Comparison of ENCODE assay signal across 27 cellular contexts in the genomic region with DNA sequence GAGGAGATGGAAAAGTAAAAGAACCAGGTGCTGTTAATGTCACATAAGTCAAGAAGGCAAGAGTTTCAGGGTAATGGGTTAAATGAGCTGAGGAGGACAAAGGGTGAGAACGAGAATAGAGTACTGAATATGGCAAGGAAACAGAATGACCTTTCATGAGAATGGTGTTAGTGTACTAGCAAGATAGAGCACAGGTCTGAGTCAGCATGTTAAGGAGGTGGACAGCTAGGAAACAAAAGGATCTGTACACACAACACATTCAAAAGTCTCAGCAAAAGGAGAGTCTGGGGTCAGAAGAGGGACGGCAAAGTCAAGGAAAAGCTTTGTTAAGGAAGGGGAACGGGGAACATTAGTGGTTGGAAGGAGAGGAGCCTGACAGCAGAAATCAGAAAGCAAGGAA. TPM values are rescaled to one million over a fixed set of nuclear protein-coding genes. Genes with fewer than 3 reads are reported as not detected.
A peak's percentile ranks its signal among the peaks of the same experiment; 100 is the strongest.
DNase-seq lines count a peak whose midpoint lies in the region; ATAC-seq, FAIRE-seq and TF ChIP-seq lines count a peak whose summit lies in the region.
"Had no signal": no experiment of that assay in that cellular context is flagged by ENCODE, and none has a peak within 500 bp of the region (broad histone marks: within the 10 kb centered on the region; RNA-seq: fewer than 3 reads in every experiment).

No MANE protein-coding gene starts in this region.

- peak; percentile 81 for FAIRE-seq in K562 (lab: Jason Lieb, UNC)
- peak; percentile 41 for FAIRE-seq in islet of Langerhans (lab: Jason Lieb, UNC)
- FAIRE-seq: GM12892, GM19239 had no signal

- H3K27ac ChIP-seq in K562 (ENCODE audit: extremely low read depth, low read depth, low read length) (peak overlapping the region; percentile 19; the same call in 1 of the 3 replicates), PC-3 (ENCODE audit: low read length) (no peak overlapping the region)

- POLR2A ChIA-PET in activated CD4-positive, alpha-beta T cell treated with anti-CD3 and anti-CD28 coated beads, Interleukin-2, amount 10 ng/mL, durations not matched to agents 7 days and 5 days (lab: Charles Lee): no interaction called here
- POLR2A ChIA-PET in K562 (lab: Yijun Ruan, JAX): interaction anchor here (0.6 to 1.5 kb wide), 5 partner anchors 10 to 190 kb away, joined by 3 to 4 read pairs (median 3); no protein-coding TSS in a partner anchor
- POLR2A ChIA-PET in PC-3 (lab: Charles Lee; ENCODE audit: unreplicated experiment): no interaction called here

- H3K27me3 ChIP-seq in K562 (ENCODE audit: control insufficient read depth in 2 of 2, insufficient read depth in 2 of 2, low read length in 2 of 2) (no peaks in the 10 kb centered on the region), PC-3 (ENCODE audit: low read length) (no peaks in the 10 kb centered on the region)
- H3K27me3 ChIP-seq: BE2C had no signal

- H3K9me3 Mint-ChIP-seq in activated CD4-positive, alpha-beta T cell treated with anti-CD3 and anti-CD28 coated beads, Interleukin-2, amount 10 ng/mL, durations not matched to agents 24 days and 14 days: no peaks in the 10 kb centered on the region
- H3K9me3 Mint-ChIP-seq in activated CD4-positive, alpha-beta T cell treated with anti-CD3 and anti-CD28 coated beads, Interleukin-2, amount 10 ng/mL, durations not matched to agents 7 days and 5 days: no peaks in the 10 kb centered on the region
- H3K9me3 Mint-ChIP-seq: CD8-positive, alpha-beta memory T cell; IgD-negative memory B cell had no signal

- H3K36me3 Mint-ChIP-seq in activated CD4-positive, alpha-beta T cell treated with anti-CD3 and anti-CD28 coated beads, Interleukin-2, amount 10 ng/mL, durations not matched to agents 24 days and 14 days (ENCODE audit: low read depth): peaks cover 47% of the 10 kb centered on the region
- H3K36me3 Mint-ChIP-seq in activated CD4-positive, alpha-beta T cell treated with anti-CD3 and anti-CD28 coated beads, Interleukin-2, amount 10 ng/mL, durations not matched to agents 7 days and 5 days (ENCODE audit: low read depth): peaks cover 26% of the 10 kb centered on the region

- TF ChIP-seq RAD21 in K562 (CRISPR knock-in tag; conservative IDR thresholded peaks at IDR 0.05 in 1 of 2, IDR thresholded peaks at IDR 0.05 in 1 of 2): no peak

- no peaks in the 10 kb centered on the region for H3K27me3 Mint-ChIP-seq in activated CD4-positive, alpha-beta T cell treated with anti-CD3 and anti-CD28 coated beads, Interleukin-2, amount 10 ng/mL, durations not matched to agents 24 days and 14 days
- H3K27me3 Mint-ChIP-seq in activated CD4-positive, alpha-beta T cell treated with anti-CD3 and anti-CD28 coated beads, Interleukin-2, amount 10 ng/mL, durations not matched to agents 7 days and 5 days: no peaks in the 10 kb centered on the region
- H3K27me3 Mint-ChIP-seq: CD8-positive, alpha-beta memory T cell; IgD-negative memory B cell had no signal

- H3K4me3 ChIP-seq in K562 (no peak overlapping the region), PC-3 (ENCODE audit: low read length) (no peak overlapping the region)

- CTCF ChIA-PET in activated CD4-positive, alpha-beta T cell treated with anti-CD3 and anti-CD28 coated beads, Interleukin-2, amount 10 ng/mL, durations not matched to agents 7 days and 5 days (lab: Charles Lee): interaction anchor here (1.3 kb wide), 1 partner anchor 19 kb away, joined by 3 read pairs; no protein-coding TSS in a partner anchor
- CTCF ChIA-PET in K562 (lab: Yijun Ruan, JAX; ENCODE audit: low intra/inter-chr PET ratio): no interaction called here
- CTCF ChIA-PET in PC-3 (lab: Charles Lee): no interaction called here

- H2AFZ ChIP-seq in K562 (ENCODE audit: low read depth, low read length) (no peak overlapping the region), PC-3 (ENCODE audit: low read length) (no peak overlapping the region)

- no peaks in the 10 kb centered on the region for H3K9me1 ChIP-seq in K562 (ENCODE audit: control insufficient read depth, insufficient read depth, low read length)

- no peak for TF ChIP-seq EP300 in K562 (IDR thresholded peaks at IDR 0.05; ENCODE audit: low read length)

- no peak for TF ChIP-seq POLR2A in K562 (conservative IDR thresholded peaks at IDR 0.05)

- intact Hi-C loops in activated CD4-positive, alpha-beta T cell treated with anti-CD3 and anti-CD28 coated beads, Interleukin-2, amount 10 ng/mL, durations not matched to agents 24 days and 14 days (cut with micrococcal nuclease): no loop called here
- intact Hi-C loops in K562 (cut with micrococcal nuclease) (no loop called here), Right ventricle myocardium inferior (cut with DNase I) (no loop called here), PC-3 (cut with micrococcal nuclease) (no loop called here)

- H3K9me3 ChIP-seq in K562 (replicated peaks; ENCODE audit: control insufficient read depth, insufficient read depth, low read depth, low read length): no peaks in the 10 kb centered on the region
- H3K9me3 ChIP-seq in PC-3 (ENCODE audit: low read length): no peaks in the 10 kb centered on the region
- H3K9me3 ChIP-seq: BE2C had no signal

- no peaks in the 10 kb centered on the region for H3K9me2 ChIP-seq in PC-3 (replicated peaks; ENCODE audit: low read length)

- H3K9ac ChIP-seq in K562 (ENCODE audit: insufficient read depth in 1 of 2, low read depth in 2 of 2, low read length in 2 of 2): no peak overlapping the region
- H3K9ac ChIP-seq in PC-3 (ENCODE audit: low read length): no peak overlapping the region

- peaks cover 54% of the 10 kb centered on the region for H3K36me3 ChIP-seq in K562 (ENCODE audit: control insufficient read depth, insufficient read depth, low read length)
- H3K36me3 ChIP-seq in PC-3 (ENCODE audit: low read depth, low read length): peaks cover 40% of the 10 kb centered on the region
- H3K36me3 ChIP-seq: BE2C had no signal

- WGBS in K562 (ENCODE audit: insufficient coverage, low coverage, missing lambda C conversion rate): 22% methylated on average over 3 of the region's 3 CpGs

- H3F3A ChIP-seq in PC-3 (ENCODE audit: low read length, unreplicated experiment): no peaks in the 10 kb centered on the region

- TF ChIP-seq CTCF in K562 (IDR thresholded peaks at IDR 0.05 in 2 of 3, conservative IDR thresholded peaks at IDR 0.05 in 1 of 3; ENCODE audit: insufficient read depth in 2 of 3, low read depth in 1 of 3, low read length in 3 of 3) (no peak), PC-3 (conservative IDR thresholded peaks at IDR 0.05; ENCODE audit: low read depth, low read length) (no peak)

- H3K27ac Mint-ChIP-seq in activated CD4-positive, alpha-beta T cell treated with anti-CD3 and anti-CD28 coated beads, Interleukin-2, amount 10 ng/mL, durations not matched to agents 24 days and 14 days: peak overlapping the region; percentile 48
- H3K27ac Mint-ChIP-seq in activated CD4-positive, alpha-beta T cell treated with anti-CD3 and anti-CD28 coated beads, Interleukin-2, amount 10 ng/mL, durations not matched to agents 7 days and 5 days: no peak overlapping the region

- H3K4me1 Mint-ChIP-seq in activated CD4-positive, alpha-beta T cell treated with anti-CD3 and anti-CD28 coated beads, Interleukin-2, amount 10 ng/mL, durations not matched to agents 24 days and 14 days: no peaks in the 10 kb centered on the region
- no peaks in the 10 kb centered on the region for H3K4me1 Mint-ChIP-seq in activated CD4-positive, alpha-beta T cell treated with anti-CD3 and anti-CD28 coated beads, Interleukin-2, amount 10 ng/mL, durations not matched to agents 7 days and 5 days
- H3K4me1 Mint-ChIP-seq: CD14-positive monocyte had no signal

- in situ Hi-C loops in K562 (cut with MboI): no loop called here

- no peaks in the 10 kb centered on the region for H4K20me1 ChIP-seq in K562 (replicated peaks; ENCODE audit: control insufficient read depth, insufficient read depth, low read length)
- H4K20me1 ChIP-seq in PC-3 (ENCODE audit: low read length): no peaks in the 10 kb centered on the region

- H3K4me2 ChIP-seq in K562 (ENCODE audit: insufficient read depth, low read length) (no peak overlapping the region), PC-3 (ENCODE audit: low read length) (no peak overlapping the region)

- no peak overlapping the region for H3K4me3 Mint-ChIP-seq in activated CD4-positive, alpha-beta T cell treated with anti-CD3 and anti-CD28 coated beads, Interleukin-2, amount 10 ng/mL, durations not matched to agents 24 days and 14 days
- no peak overlapping the region for H3K4me3 Mint-ChIP-seq in activated CD4-positive, alpha-beta T cell treated with anti-CD3 and anti-CD28 coated beads, Interleukin-2, amount 10 ng/mL, durations not matched to agents 7 days and 5 days
- H3K4me3 Mint-ChIP-seq: CD14-positive monocyte; CD8-positive, alpha-beta memory T cell; IgD-negative memory B cell had no signal

- ATAC-seq in K562: 0 out of 3 replicates have a peak, but pooled peaks have one; percentile 56
- no peak for ATAC-seq in Right ventricle myocardium inferior
- no peak for ATAC-seq in PC-3
- ATAC-seq: HCT116 had no signal

- H3K4me1 ChIP-seq in K562 (replicated peaks in 1 of 2; ENCODE audit: control insufficient read depth in 2 of 2, insufficient read depth in 2 of 2, low read length in 2 of 2) (peaks cover 0 to 4% of the 10 kb centered on the region in 2 experiments; a peak in 2 of 5 replicates), PC-3 (ENCODE audit: insufficient read depth, low read length) (no peaks in the 10 kb centered on the region)
- H3K4me1 ChIP-seq: BE2C had no signal

- H3K79me2 ChIP-seq in K562 (ENCODE audit: control insufficient read depth, insufficient read depth, low read length) (no peaks in the 10 kb centered on the region), PC-3 (ENCODE audit: low read length) (no peaks in the 10 kb centered on the region)

- no TSS peak for BruUV-seq in K562 (replicated peaks; lab: Mats Ljungman, UMichigan)
- no TSS peak for BruUV-seq in PC-3 (replicated peaks; lab: Mats Ljungman, UMichigan)

- no peak for DNase-seq in activated CD4-positive, alpha-beta T cell treated with anti-CD3 and anti-CD28 coated beads, Interleukin-2, amount 10 ng/mL, durations not matched to agents 24 days and 14 days
- DNase-seq in activated CD4-positive, alpha-beta T cell treated with anti-CD3 and anti-CD28 coated beads, Interleukin-2, amount 10 ng/mL, durations not matched to agents 7 days and 5 days: no peak
- DNase-seq in COLO829 (ENCODE audit: low spot score): peak; percentile 92
- peak in 2 of 4 experiments; percentile 31 to 45 for DNase-seq in K562 (ENCODE audit: extremely low read depth in 1 of 4, low spot score in 3 of 4)
- DNase-seq in Right ventricle myocardium inferior (ENCODE audit: missing footprints): no peak
- DNase-seq in PC-3: no peak
- DNase-seq: 8988T; ACHN; BE2C; Calu3; CD8-positive, alpha-beta memory T cell; DMS79 treated with DMSO at 0.1 percent for 48 hours; GF-D8; NCI-H1092; NCI-H1417 treated with DMSO at 0.1 percent for 48 hours; NCI-H1694 treated with DMSO at 0.1 percent for 48 hours; NCI-H2081; NCI-H2227 treated with DMSO at 0.1 percent for 48 hours; NCI-H526 treated with DMSO at 0.1 percent for 48 hours; RPMI8226; SHP77 had no signal

RNA-seq across cellular contexts. Expression of gene LMAN2L, which starts 28.9 kb away (rescaled TPM):
- total RNA-seq in activated CD4-positive, alpha-beta T cell treated with anti-CD3 and anti-CD28 coated beads, Interleukin-2, amount 10 ng/mL, durations not matched to agents 24 days and 14 days: 6.5 and 7.3 TPM in 2 replicates
- total RNA-seq in activated CD4-positive, alpha-beta T cell treated with anti-CD3 and anti-CD28 coated beads, Interleukin-2, amount 10 ng/mL, durations not matched to agents 7 days and 5 days: 1 to 10 TPM; 7.5 to 8.0 TPM
- 23.1 and 26.6 TPM in 2 replicates for total RNA-seq in K562 (2011; cell fraction: chromatin; rRNA removed; ENCODE audit: low replicate concordance)
- total RNA-seq in K562 (2011; cell fraction: nucleolus; rRNA removed): 23.9 and 25.3 TPM in 2 replicates
- total RNA-seq in K562 (2011; cell fraction: nucleoplasm; rRNA removed): 23.2 and 26.7 TPM in 2 replicates
- total RNA-seq in K562 (2014; rRNA removed) (7.2 and 11.0 TPM in 2 replicates), K562 (2014; rRNA removed; fragmentation: Illumina TruSeq; extraction: Trizol) (10.0 and 10.8 TPM in 2 replicates), K562 (2015; rRNA removed; fragmentation: Illumina TruSeq; extraction: Trizol) (12.3 and 13.1 TPM in 2 replicates), K562 (2021) (9.2 and 9.8 TPM in 2 replicates), Right ventricle myocardium inferior (26.2 TPM), PC-3 (2014; rRNA removed) (27.8 and 31.4 TPM in 2 replicates)
- polyA plus RNA-seq in K562 (2011; rRNA removed) (14.7 and 17.7 TPM in 2 replicates), K562 (2014; fragmentation: Illumina TruSeq; extraction: Trizol) (10.2 and 12.5 TPM in 2 replicates), K562 (2014; fragmentation: Nextera tagmentation; extraction: Ambion mirVana) (10 to 100 TPM; 24.4 to 37.7 TPM), K562 (2014; rRNA removed) (9.2 and 12.2 TPM in 2 replicates)
- 10.8 and 13.6 TPM in 2 replicates for polyA plus RNA-seq in K562 (2011; cell fraction: cytosol; rRNA removed)
- 11.2 and 13.0 TPM in 2 replicates for polyA plus RNA-seq in K562 (2011; cell fraction: nucleus; rRNA removed)
- polyA plus RNA-seq in K562 (2012): 11.7 and 15.4 TPM in 2 replicates
- polyA minus RNA-seq in K562 (2011; rRNA and poly(A)+ RNA removed): 11.6 and 12.3 TPM in 2 replicates
- 3.5 and 4.0 TPM in 2 replicates for polyA minus RNA-seq in K562 (2011; cell fraction: cytosol; rRNA and poly(A)+ RNA removed)
- 5.7 TPM in 2 replicates for polyA minus RNA-seq in K562 (2011; cell fraction: nucleus; rRNA and poly(A)+ RNA removed)

RNA-seq across cellular contexts. Expression of gene CNNM4, which starts 49.7 kb away (rescaled TPM):
- total RNA-seq in activated CD4-positive, alpha-beta T cell treated with anti-CD3 and anti-CD28 coated beads, Interleukin-2, amount 10 ng/mL, durations not matched to agents 24 days and 14 days: 10.1 and 11.2 TPM in 2 replicates
- 1 to 10 TPM; 8.2 to 8.3 TPM for total RNA-seq in activated CD4-positive, alpha-beta T cell treated with anti-CD3 and anti-CD28 coated beads, Interleukin-2, amount 10 ng/mL, durations not matched to agents 7 days and 5 days
- total RNA-seq in K562 (2011; cell fraction: chromatin; rRNA removed; ENCODE audit: low replicate concordance): 10.6 and 25.3 TPM in 2 replicates
- 20.0 and 21.7 TPM in 2 replicates for total RNA-seq in K562 (2011; cell fraction: nucleolus; rRNA removed)
- 17.5 and 21.4 TPM in 2 replicates for total RNA-seq in K562 (2011; cell fraction: nucleoplasm; rRNA removed)
- 2.5 and 3.4 TPM in 2 replicates for total RNA-seq in K562 (2014; rRNA removed)
- 2.3 and 2.7 TPM in 2 replicates for total RNA-seq in K562 (2014; rRNA removed; fragmentation: Illumina TruSeq; extraction: Trizol)
- total RNA-seq in K562 (2015; rRNA removed; fragmentation: Illumina TruSeq; extraction: Trizol): 2.8 TPM in 2 replicates
- total RNA-seq in K562 (2021): 6.3 and 6.7 TPM in 2 replicates
- 3.4 and 6.5 TPM in 2 replicates for polyA plus RNA-seq in K562 (2011; rRNA removed)
- polyA plus RNA-seq in K562 (2011; cell fraction: cytosol; rRNA removed): 5.1 and 5.7 TPM in 2 replicates
- 7.6 and 8.7 TPM in 2 replicates for polyA plus RNA-seq in K562 (2011; cell fraction: nucleus; rRNA removed)
- 3.6 and 5.0 TPM in 2 replicates for polyA plus RNA-seq in K562 (2012)
- polyA plus RNA-seq in K562 (2014; fragmentation: Illumina TruSeq; extraction: Trizol): 5.4 and 5.8 TPM in 2 replicates
- polyA plus RNA-seq in K562 (2014; fragmentation: Nextera tagmentation; extraction: Ambion mirVana): 1 to 10 TPM in 1 of 2 experiments, under 1 TPM in 1; 0.96 to 1.4 TPM
- polyA plus RNA-seq in K562 (2014; rRNA removed): 3.0 and 3.7 TPM in 2 replicates
- polyA minus RNA-seq in K562 (2011; rRNA and poly(A)+ RNA removed): 6.3 and 7.3 TPM in 2 replicates
- polyA minus RNA-seq in K562 (2011; cell fraction: cytosol; rRNA and poly(A)+ RNA removed): 5.7 and 8.8 TPM in 2 replicates
- 3.6 and 6.0 TPM in 2 replicates for polyA minus RNA-seq in K562 (2011; cell fraction: nucleus; rRNA and poly(A)+ RNA removed)
- total RNA-seq in Right ventricle myocardium inferior: 33.3 TPM
- total RNA-seq in PC-3 (2014; rRNA removed): 12.5 and 15.1 TPM in 2 replicates
